8 cellular contexts compared by ENCODE assay signal in genomic region chr19:45428385-45429231, GRCh38. TPM values are rescaled to one million over a fixed set of nuclear protein-coding genes. Genes with fewer than 3 reads are reported as not detected.
DNase-seq lines count a peak whose midpoint lies in the region; ATAC-seq and TF ChIP-seq lines count a peak whose summit lies in the region.

No MANE protein-coding gene starts in this region.

- H3K4me3 ChIP-seq in MM.1S (ENCODE audit: low read length), result peak overlapping the region; percentile 44
- H3K4me3 ChIP-seq in cardiac fibroblast (replicated peaks in 1 of 2; ENCODE audit: low read depth in 2 of 2, low read length in 2 of 2), result peak overlapping the region; percentile 52 to 58
- peak overlapping the region; percentile 57 to 60 for H3K4me3 ChIP-seq in testis

- H3K36me3 ChIP-seq in ES-I3 (ENCODE audit: insufficient read depth, low read length), result no peaks in the 10 kb centered on the region
- H3K36me3 ChIP-seq in MM.1S (replicated peaks; ENCODE audit: insufficient read depth, low read length), result no peaks in the 10 kb centered on the region
- no peaks in the 10 kb centered on the region for H3K36me3 ChIP-seq in testis (ENCODE audit: low read depth, missing control alignments)

- no peak for TF ChIP-seq POLR2A in testis (IDR thresholded peaks at IDR 0.05)

- H3K4me1 ChIP-seq in ES-I3 (ENCODE audit: insufficient read depth, low read length) (0 out of 2 replicates have a peak, but pooled peaks cover 4% of the 10 kb centered on the region), MM.1S (ENCODE audit: low read length) (peaks cover 7% of the 10 kb centered on the region; the same call in 1 of the 2 replicates), testis (peaks cover 10% of the 10 kb centered on the region)

- H3K27ac ChIP-seq in MM.1S (ENCODE audit: low read length) (no peak overlapping the region), layer of hippocampus (ENCODE audit: low read depth, low read length) (peak overlapping the region; percentile 65), testis (peak overlapping the region; percentile 76 to 89)

- peaks cover 28% of the 10 kb centered on the region for H3F3A ChIP-seq in MM.1S (ENCODE audit: insufficient read depth, low read length)

- H2AFZ ChIP-seq in MM.1S (ENCODE audit: low read length), result peak overlapping the region; percentile 43; the same call in 1 of the 2 replicates

- intact Hi-C loops in testis (cut with DNase I; ENCODE audit: low total_unique reads), result no loop called here

- H4K20me1 ChIP-seq in MM.1S (ENCODE audit: insufficient read depth, low read length), result no peaks in the 10 kb centered on the region

- H3K9me3 ChIP-seq in ES-I3 (ENCODE audit: control insufficient read depth, insufficient read depth, low read length), result no peaks in the 10 kb centered on the region
- H3K9me3 ChIP-seq in MM.1S (replicated peaks; ENCODE audit: insufficient read depth, low read length), result no peaks in the 10 kb centered on the region
- H3K9me3 ChIP-seq in testis, result no peaks in the 10 kb centered on the region

- DNase-seq in MM.1S (no peak), cardiac fibroblast (ENCODE audit: low read depth in 2 of 2) (peak; percentile 59 to 62), testis (peak; percentile 46), G401 (ENCODE audit: low spot score) (no peak)
- DNase-seq in stimulated activated CD4-positive, alpha-beta T cell treated with anti-CD3 and anti-CD28 coated beads, Interleukin-4, amount 100 ng/mL, for 1 hour, result no peak

- no peaks in the 10 kb centered on the region for H3K9me2 ChIP-seq in MM.1S (replicated peaks; ENCODE audit: insufficient read depth, low read length)

- H3K79me2 ChIP-seq in MM.1S (ENCODE audit: low read length), result no peaks in the 10 kb centered on the region

- ATAC-seq in HG02981 (IDR thresholded peaks at IDR 0.05; ENCODE audit: unreplicated experiment), result no peak

- WGBS in testis, 2 donors, result 3 to 7% methylated on average over 23 to 67 of the region's 73 CpGs

- TF ChIP-seq CTCF in MM.1S (IDR thresholded peaks at IDR 0.05; ENCODE audit: low read length) (peak; percentile 34), cardiac fibroblast (IDR thresholded peaks at IDR 0.05; ENCODE audit: low read depth, low read length) (no peak), testis (IDR thresholded peaks at IDR 0.05) (peak in 2 of 3 experiments; percentile 18 to 39)

- peaks cover 7% of the 10 kb centered on the region; the same call in 1 of the 2 replicates for H3K27me3 ChIP-seq in MM.1S (replicated peaks; ENCODE audit: insufficient read depth, low read length)
- H3K27me3 ChIP-seq in layer of hippocampus (ENCODE audit: control insufficient read depth, insufficient read depth, low read length), result no peaks in the 10 kb centered on the region
- H3K27me3 ChIP-seq in testis, result no peaks in the 10 kb centered on the region

- H3K4me2 ChIP-seq in MM.1S (ENCODE audit: low read depth, low read length), result peak overlapping the region; percentile 64

- peak overlapping the region; percentile 81 for H3K9ac ChIP-seq in ES-I3 (ENCODE audit: low read depth, low read length)
- peak overlapping the region; percentile 25; the same call in 1 of the 2 replicates for H3K9ac ChIP-seq in MM.1S (ENCODE audit: low read length)

- in situ Hi-C loops in G401 (cut with HindIII; ENCODE audit: low sequenced_read_pairs), result no loop called here

RNA-seq across cellular contexts. Expression of gene ERCC1, which starts 4.9 kb away (rescaled TPM):
- total RNA-seq in testis, result 10 to 100 TPM; 71.8 to 95.7 TPM
- 112 TPM for polyA plus RNA-seq in testis (ENCODE audit: insufficient read depth, low read depth, low replicate concordance)
- total RNA-seq in G401 (2014; rRNA removed; shearing (Covaris generic)), result 115 and 130 TPM in 2 replicates

RNA-seq across cellular contexts. Expression of gene POLR1G, which starts 22.2 kb away (rescaled TPM):
- 10 to 100 TPM; 10.2 to 12.1 TPM for total RNA-seq in testis
- 5.8 TPM for polyA plus RNA-seq in testis (ENCODE audit: insufficient read depth, low read depth, low replicate concordance)
- total RNA-seq in G401 (2014; rRNA removed; shearing (Covaris generic)), result 28.4 and 32.3 TPM in 2 replicates

RNA-seq across cellular contexts. Expression of gene PPP1R13L, which starts 23.7 kb away (rescaled TPM):
- 10 to 100 TPM in 1 of 2 donors, 1 to 10 TPM in 1; 9.7 to 12.2 TPM for total RNA-seq in testis
- polyA plus RNA-seq in testis (ENCODE audit: insufficient read depth, low read depth, low replicate concordance), result 13.3 TPM
- total RNA-seq in G401 (2014; rRNA removed; shearing (Covaris generic)), result 3.6 and 21.0 TPM in 2 replicates

RNA-seq across cellular contexts. Expression of gene FOSB, which starts 39.2 kb away (rescaled TPM):
- 1 to 10 TPM; 1.2 to 3.9 TPM for total RNA-seq in testis
- 22.7 TPM for polyA plus RNA-seq in testis (ENCODE audit: insufficient read depth, low read depth, low replicate concordance)
- 0.31 and 1.5 TPM in 2 replicates for total RNA-seq in G401 (2014; rRNA removed; shearing (Covaris generic))

RNA-seq across cellular contexts. Expression of gene ERCC2, which starts 58.2 kb away (rescaled TPM):
- total RNA-seq in testis, result 10 to 100 TPM; 46.4 to 49.8 TPM
- polyA plus RNA-seq in testis (ENCODE audit: insufficient read depth, low read depth, low replicate concordance), result 37.5 TPM
- 60.2 and 60.6 TPM in 2 replicates for total RNA-seq in G401 (2014; rRNA removed; shearing (Covaris generic))

Comparison
In these comparisons a context has a peak if more than half of its experiments do, and no peak if none do; other contexts are left out.
1. DNase-seq: peak in cardiac fibroblast (2 of 2) and testis (single experiment); none in MM.1S (single experiment), stimulated activated CD4-positive, alpha-beta T cell treated with anti-CD3 and anti-CD28 coated beads, Interleukin-4, amount 100 ng/mL, for 1 hour (single experiment) and G401 (single experiment).
2. Peak in every context shown above with its lines, with median percentiles within 50 percentile points of each other: H3K4me3 ChIP-seq.